In the genomic region with DNA sequence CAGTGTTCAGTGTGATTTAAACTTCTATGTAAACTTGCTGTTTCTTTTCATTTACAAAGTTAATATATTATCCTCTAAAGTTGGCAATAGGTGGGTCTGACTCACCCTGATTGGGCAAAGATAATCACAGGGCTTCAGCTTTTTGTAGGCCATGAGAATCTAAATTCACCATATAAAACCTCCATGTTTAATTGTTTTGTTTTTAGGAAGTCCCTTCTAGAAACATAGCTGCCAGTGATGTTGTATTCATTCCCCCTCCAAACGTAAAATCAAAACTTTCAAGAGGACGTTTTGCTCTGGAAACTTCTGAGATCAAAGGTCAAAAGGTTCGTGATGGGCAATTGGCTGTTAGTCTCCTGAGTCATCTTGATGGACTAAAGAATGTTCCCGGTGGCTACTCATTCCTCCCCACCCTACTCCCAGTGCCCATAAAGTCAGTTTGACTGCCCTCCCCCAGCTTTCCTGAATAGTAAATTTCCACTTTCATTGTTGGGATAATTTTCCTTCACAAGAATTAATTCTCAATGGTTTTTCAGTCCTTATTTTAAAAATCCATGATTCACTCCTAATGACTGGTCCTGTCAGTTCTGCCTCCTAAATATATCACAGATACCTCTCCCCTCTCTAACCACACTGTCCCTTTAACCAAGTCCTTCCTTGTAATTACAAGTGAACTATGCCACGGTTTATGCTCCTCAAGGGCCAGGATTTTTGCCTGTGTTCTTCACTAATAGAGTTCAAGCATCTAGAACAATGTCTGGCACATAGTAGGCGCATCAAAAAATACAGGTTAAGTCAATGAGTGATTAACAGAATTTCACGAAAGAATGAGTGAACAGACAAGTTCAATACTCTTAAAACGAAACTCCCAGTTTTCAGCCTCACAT, we compare ENCODE assay signal across 12 cellular contexts.
DNase-seq lines count a peak whose midpoint lies in the region; ATAC-seq, FAIRE-seq and TF ChIP-seq lines count a peak whose summit lies in the region.
"Had no signal": no experiment of that assay in that cellular context is flagged by ENCODE, and none has a peak within 500 bp of the region (broad histone marks: within the 10 kb centered on the region; RNA-seq: fewer than 3 reads in every experiment).

No MANE protein-coding gene starts in this region.

- TF ChIP-seq EP300 in transverse colon (IDR thresholded peaks at IDR 0.05; ENCODE audit: low read depth) (no peak), suprapubic skin (IDR thresholded peaks at IDR 0.05) (no peak)

- H3K27ac ChIP-seq in RWPE2 (ENCODE audit: poor library complexity, severe bottlenecking) (peak overlapping the region; percentile 88), transverse colon (peak overlapping the region in 3 of 4 donors; percentile 11 to 39 (median 33)), suprapubic skin (no peak overlapping the region)
- H3K27ac ChIP-seq: upper lobe of left lung had no signal

- intact Hi-C loops in transverse colon (cut with DNase I; ENCODE audit: low total_unique reads), result no loop called here

- H3K27me3 ChIP-seq in RWPE2 (ENCODE audit: insufficient read depth, poor library complexity, severe bottlenecking), result no peaks in the 10 kb centered on the region
- H3K27me3 ChIP-seq in transverse colon, result no peaks in the 10 kb centered on the region
- H3K27me3 ChIP-seq in suprapubic skin, result no peaks in the 10 kb centered on the region
- H3K27me3 ChIP-seq: upper lobe of left lung had no signal

- no peak overlapping the region for H3K4me3 ChIP-seq in RWPE2 (ENCODE audit: severe bottlenecking)
- H3K4me3 ChIP-seq in foreskin fibroblast (ENCODE audit: low read depth in 1 of 2, low read length in 2 of 2), result no peak overlapping the region
- H3K4me3 ChIP-seq in transverse colon, result no peak overlapping the region
- no peak overlapping the region for H3K4me3 ChIP-seq in suprapubic skin
- H3K4me3 ChIP-seq: upper lobe of left lung had no signal

- 50 to 56% methylated on average over 8 of the region's 8 CpGs for WGBS in transverse colon (ENCODE audit: low coverage in 1 of 2), 2 donors
- WGBS in suprapubic skin, result 66% methylated on average over 8 of the region's 8 CpGs

- H3K4me1 ChIP-seq in RWPE2 (ENCODE audit: insufficient read depth, poor library complexity, severe bottlenecking) (peaks cover 21% of the 10 kb centered on the region), transverse colon (peaks cover 0 to 24% (median 11%) of the 10 kb centered on the region in 4 donors), suprapubic skin (no peaks in the 10 kb centered on the region)
- H3K4me1 ChIP-seq: upper lobe of left lung had no signal

- DNase-seq in NCI-H345 (lab: John Stamatoyannopoulos, UW), result peak; percentile 16
- DNase-seq in NCI-H345 treated with DMSO at 0.1 percent for 48 hours (lab: John Stamatoyannopoulos, UW; ENCODE audit: unreplicated experiment), result no peak
- no peak for DNase-seq in RWPE2 (ENCODE audit: low spot score)
- DNase-seq in foreskin fibroblast, result peak; percentile 83 to 88
- DNase-seq in transverse colon, result peak; percentile 15
- DNase-seq in suprapubic skin (ENCODE audit: low spot score in 2 of 2), result no peak
- no peak for DNase-seq in frontal cortex (ENCODE audit: low spot score in 2 of 2)
- no peak for DNase-seq in activated CD4-positive, alpha-beta T cell treated with anti-CD3 and anti-CD28 coated beads, Interleukin-2, amount 50 U/mL, for 48 hours
- DNase-seq: upper lobe of left lung had no signal

- ATAC-seq in RWPE2 (ENCODE audit: low read depth), result peak; percentile 92

- in situ Hi-C loops in transverse colon (cut with MboI; ENCODE audit: low pct_ligation_motif_present in 1 of 4, low pct_unique_long_range_greater_than_20kb in 1 of 4, low sequenced_read_pairs in 3 of 4), result no loop called here

- no peak for FAIRE-seq in frontal cortex (lab: Jason Lieb, UNC)
- FAIRE-seq: endometrium, H1, TTC549 had no signal

- no peak for TF ChIP-seq CTCF in RWPE2 (IDR thresholded peaks at IDR 0.05; ENCODE audit: poor library complexity, severe bottlenecking)
- no peak for TF ChIP-seq CTCF in foreskin fibroblast (IDR thresholded peaks at IDR 0.05; ENCODE audit: low read depth, low read length)
- no peak for TF ChIP-seq CTCF in transverse colon (IDR thresholded peaks at IDR 0.05)
- TF ChIP-seq CTCF in suprapubic skin (IDR thresholded peaks at IDR 0.05), result no peak

- TF ChIP-seq POLR2A in transverse colon (IDR thresholded peaks at IDR 0.05) (no peak), suprapubic skin (IDR thresholded peaks at IDR 0.05) (no peak)

- H3K36me3 ChIP-seq in RWPE2 (ENCODE audit: low read depth) (no peaks in the 10 kb centered on the region), transverse colon (no peaks in the 10 kb centered on the region), suprapubic skin (no peaks in the 10 kb centered on the region)
- H3K36me3 ChIP-seq: upper lobe of left lung had no signal

- no peaks in the 10 kb centered on the region for H3K9me3 ChIP-seq in RWPE2 (ENCODE audit: severe bottlenecking)
- no peaks in the 10 kb centered on the region for H3K9me3 ChIP-seq in transverse colon
- H3K9me3 ChIP-seq in suprapubic skin, result no peaks in the 10 kb centered on the region
- H3K9me3 ChIP-seq: upper lobe of left lung had no signal

Comparison
In these comparisons a context has a peak if more than half of its experiments do, and no peak if none do; other contexts are left out.
1. DNase-seq: peak in NCI-H345 (single experiment), foreskin fibroblast (2 of 2) and transverse colon (single experiment); none in NCI-H345 treated with DMSO at 0.1 percent for 48 hours (single experiment), RWPE2 (single experiment), suprapubic skin (0 of 2), frontal cortex (0 of 2) and activated CD4-positive, alpha-beta T cell treated with anti-CD3 and anti-CD28 coated beads, Interleukin-2, amount 50 U/mL, for 48 hours (0 of 2).